ENCODE assay signal across 1 cellular context in genomic region chr5:83817591-83817990, GRCh38.
TF ChIP-seq lines count a peak whose summit lies in the region.

No MANE protein-coding gene starts in this region.

TF ChIP-seq in GM23338, 12 proteins besides CTCF, POLR2A, EP300 and RAD21 (continued from another document):
- TF ChIP-seq REST (IDR thresholded peaks at IDR 0.05; ENCODE audit: unreplicated experiment) (no peak), POLR2AphosphoS5 (IDR thresholded peaks at IDR 0.05; ENCODE audit: low read depth) (no peak), ZNF331 (CRISPR knock-in tag; IDR thresholded peaks at IDR 0.05; ENCODE audit: low read depth) (no peak)
- TF ChIP-seq, protein P1, sequence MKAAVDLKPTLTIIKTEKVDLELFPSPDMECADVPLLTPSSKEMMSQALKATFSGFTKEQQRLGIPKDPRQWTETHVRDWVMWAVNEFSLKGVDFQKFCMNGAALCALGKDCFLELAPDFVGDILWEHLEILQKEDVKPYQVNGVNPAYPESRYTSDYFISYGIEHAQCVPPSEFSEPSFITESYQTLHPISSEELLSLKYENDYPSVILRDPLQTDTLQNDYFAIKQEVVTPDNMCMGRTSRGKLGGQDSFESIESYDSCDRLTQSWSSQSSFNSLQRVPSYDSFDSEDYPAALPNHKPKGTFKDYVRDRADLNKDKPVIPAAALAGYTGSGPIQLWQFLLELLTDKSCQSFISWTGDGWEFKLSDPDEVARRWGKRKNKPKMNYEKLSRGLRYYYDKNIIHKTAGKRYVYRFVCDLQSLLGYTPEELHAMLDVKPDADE (IDR thresholded peaks at IDR 0.05): no peak
